In genomic region chr13:61414136-61414535, GRCh38 we compare ENCODE assay signal across 10 cellular contexts. TPM values are rescaled to one million over a fixed set of nuclear protein-coding genes. Genes with fewer than 3 reads are reported as not detected.
A peak's percentile ranks its signal among the peaks of the same experiment; 100 is the strongest.
DNase-seq lines count a peak whose midpoint lies in the region; ATAC-seq and TF ChIP-seq lines count a peak whose summit lies in the region.
"Had no signal": no experiment of that assay in that cellular context is flagged by ENCODE, and none has a peak within 500 bp of the region (broad histone marks: within the 10 kb centered on the region; RNA-seq: fewer than 3 reads in every experiment).

No MANE protein-coding gene starts in this region.

- DNase-seq in astrocyte of the spinal cord (ENCODE audit: low read depth, low spot score): no peak
- no peak for DNase-seq in kidney epithelial cell (ENCODE audit: low read depth)
- DNase-seq in gastrocnemius medialis: no peak
- no peak for DNase-seq in GM19238 (ENCODE audit: insufficient read length, low spot score)
- DNase-seq in substantia nigra (lab: John Stamatoyannopoulos, UW): no peak
- DNase-seq in cerebellar cortex (ENCODE audit: low spot score): no peak
- DNase-seq: dermis blood vessel endothelial cell; stimulated activated naive CD4-positive, alpha-beta T cell had no signal

- TF ChIP-seq CTCF in astrocyte of the spinal cord (IDR thresholded peaks at IDR 0.05; ENCODE audit: low read depth, low read length) (no peak), kidney epithelial cell (IDR thresholded peaks at IDR 0.05; ENCODE audit: insufficient read depth, low read length, poor library complexity, severe bottlenecking) (no peak), gastrocnemius medialis (IDR thresholded peaks at IDR 0.05 in 4 of 5, conservative IDR thresholded peaks at IDR 0.05 in 1 of 5) (no peak)

- H3K4me1 ChIP-seq in HUES48 (ENCODE audit: control insufficient read depth, insufficient read depth, low read length): no peaks in the 10 kb centered on the region
- peaks cover 0 to 8% of the 10 kb centered on the region in 2 donors for H3K4me1 ChIP-seq in gastrocnemius medialis

- TF ChIP-seq POLR2A in gastrocnemius medialis (IDR thresholded peaks at IDR 0.05): no peak

- no peak overlapping the region for H3K9ac ChIP-seq in HUES48 (ENCODE audit: low read depth, low read length)

- H3K27ac ChIP-seq in HUES48 (ENCODE audit: low read depth, low read length) (no peak overlapping the region), gastrocnemius medialis (no peak overlapping the region), substantia nigra (ENCODE audit: low read depth, low read length, poor library complexity, severe bottlenecking) (no peak overlapping the region)

- peak overlapping the region; percentile 83 for H3K4me3 ChIP-seq in HUES48 (ENCODE audit: low read depth, low read length)
- H3K4me3 ChIP-seq in astrocyte of the spinal cord (ENCODE audit: low read depth, low read length): peak overlapping the region; percentile 32
- H3K4me3 ChIP-seq in kidney epithelial cell (ENCODE audit: low read depth, low read length): peak overlapping the region; percentile 48
- H3K4me3 ChIP-seq in gastrocnemius medialis: peak overlapping the region; percentile 33 to 44 (median 42)

- intact Hi-C loops in gastrocnemius medialis (cut with DNase I; ENCODE audit: low total_unique reads): loop anchor here (10.0 kb wide), 1 partner anchor 279 kb away; no protein-coding TSS in a partner anchor

- ATAC-seq in gastrocnemius medialis (no peak), HG02588 (IDR thresholded peaks at IDR 0.05; ENCODE audit: unreplicated experiment) (no peak)

- H3K27me3 ChIP-seq in HUES48 (ENCODE audit: control insufficient read depth, insufficient read depth, low read length): peaks cover 38% of the 10 kb centered on the region
- peaks cover 4% of the 10 kb centered on the region for H3K27me3 ChIP-seq in kidney epithelial cell (ENCODE audit: control insufficient read depth, insufficient read depth, low read length)
- H3K27me3 ChIP-seq in gastrocnemius medialis: peaks cover 0 to 15% (median 14%) of the 10 kb centered on the region in 3 donors

- H3K9me3 ChIP-seq in HUES48 (ENCODE audit: control insufficient read depth, insufficient read depth, low read length) (no peaks in the 10 kb centered on the region), gastrocnemius medialis (no peaks in the 10 kb centered on the region)

- in situ Hi-C loops in astrocyte of the spinal cord (cut with HindIII; ENCODE audit: low sequenced_read_pairs) (no loop called here), gastrocnemius medialis (cut with MboI; ENCODE audit: low sequenced_read_pairs in 4 of 4) (no loop called here)

- H3K36me3 ChIP-seq in HUES48 (ENCODE audit: control insufficient read depth, insufficient read depth, low read length): no peaks in the 10 kb centered on the region
- no peaks in the 10 kb centered on the region for H3K36me3 ChIP-seq in kidney epithelial cell (ENCODE audit: control insufficient read depth, insufficient read depth, low read length)
- no peaks in the 10 kb centered on the region for H3K36me3 ChIP-seq in gastrocnemius medialis

RNA-seq across cellular contexts. Expression of gene PCDH20, which starts 1.5 kb away (rescaled TPM):
- total RNA-seq in kidney epithelial cell (0.75 and 1.6 TPM in 2 replicates), gastrocnemius medialis (1 to 10 TPM in 1 of 4 donors, under 1 TPM in 3; 0.16 to 1.0 (median 0.48) TPM)

Comparison
In these comparisons a context has a peak if more than half of its experiments do, and no peak if none do; other contexts are left out.
1. H3K4me3 ChIP-seq: peak in every context shown above with its lines; median percentile 83 in HUES48; 48 in kidney epithelial cell; 42 in gastrocnemius medialis; 32 in astrocyte of the spinal cord.